Comparison of ENCODE assay signal across 1 cellular context in the genomic region with DNA sequence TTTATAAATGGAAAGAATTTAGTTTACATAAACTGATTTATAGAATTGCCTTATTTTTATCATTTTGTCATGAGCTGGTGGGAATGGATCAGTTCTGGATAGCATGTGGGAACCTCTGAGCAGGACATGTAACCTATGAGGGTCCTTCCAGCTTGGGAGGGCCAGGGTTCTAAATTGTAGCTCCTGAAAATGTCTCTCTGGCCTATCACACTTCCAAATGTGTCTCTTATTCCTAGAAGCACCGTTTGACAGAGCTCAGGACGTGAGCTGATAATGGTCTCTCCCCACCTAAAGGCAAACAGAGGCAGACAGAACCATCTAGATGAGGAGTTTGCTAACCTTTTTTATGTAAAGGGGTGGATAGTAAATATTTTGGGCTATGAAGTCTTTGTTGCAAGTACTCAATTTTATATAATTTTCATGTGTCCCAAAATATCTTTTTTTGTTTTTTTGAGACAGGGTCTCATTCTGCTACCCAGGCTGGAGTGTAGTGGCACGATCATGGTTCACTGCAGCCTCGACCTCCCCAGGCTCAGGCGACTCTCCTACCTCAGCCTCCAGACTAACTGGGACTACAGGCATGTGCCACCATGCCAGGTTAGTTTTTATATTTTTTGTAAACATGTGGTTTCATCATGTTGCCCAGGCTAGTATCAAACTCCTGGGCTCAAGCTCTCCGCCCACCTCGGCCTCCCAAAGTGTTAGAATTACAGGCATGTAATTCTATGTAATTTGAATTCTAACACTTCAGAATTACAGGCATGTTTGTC.
A peak's percentile ranks its signal among the peaks of the same experiment; 100 is the strongest.
TF ChIP-seq lines count a peak whose summit lies in the region.

No MANE protein-coding gene starts in this region.

TF ChIP-seq in GM12878, 131 proteins besides CTCF, POLR2A, EP300 and RAD21:
- TF ChIP-seq, protein P1, sequence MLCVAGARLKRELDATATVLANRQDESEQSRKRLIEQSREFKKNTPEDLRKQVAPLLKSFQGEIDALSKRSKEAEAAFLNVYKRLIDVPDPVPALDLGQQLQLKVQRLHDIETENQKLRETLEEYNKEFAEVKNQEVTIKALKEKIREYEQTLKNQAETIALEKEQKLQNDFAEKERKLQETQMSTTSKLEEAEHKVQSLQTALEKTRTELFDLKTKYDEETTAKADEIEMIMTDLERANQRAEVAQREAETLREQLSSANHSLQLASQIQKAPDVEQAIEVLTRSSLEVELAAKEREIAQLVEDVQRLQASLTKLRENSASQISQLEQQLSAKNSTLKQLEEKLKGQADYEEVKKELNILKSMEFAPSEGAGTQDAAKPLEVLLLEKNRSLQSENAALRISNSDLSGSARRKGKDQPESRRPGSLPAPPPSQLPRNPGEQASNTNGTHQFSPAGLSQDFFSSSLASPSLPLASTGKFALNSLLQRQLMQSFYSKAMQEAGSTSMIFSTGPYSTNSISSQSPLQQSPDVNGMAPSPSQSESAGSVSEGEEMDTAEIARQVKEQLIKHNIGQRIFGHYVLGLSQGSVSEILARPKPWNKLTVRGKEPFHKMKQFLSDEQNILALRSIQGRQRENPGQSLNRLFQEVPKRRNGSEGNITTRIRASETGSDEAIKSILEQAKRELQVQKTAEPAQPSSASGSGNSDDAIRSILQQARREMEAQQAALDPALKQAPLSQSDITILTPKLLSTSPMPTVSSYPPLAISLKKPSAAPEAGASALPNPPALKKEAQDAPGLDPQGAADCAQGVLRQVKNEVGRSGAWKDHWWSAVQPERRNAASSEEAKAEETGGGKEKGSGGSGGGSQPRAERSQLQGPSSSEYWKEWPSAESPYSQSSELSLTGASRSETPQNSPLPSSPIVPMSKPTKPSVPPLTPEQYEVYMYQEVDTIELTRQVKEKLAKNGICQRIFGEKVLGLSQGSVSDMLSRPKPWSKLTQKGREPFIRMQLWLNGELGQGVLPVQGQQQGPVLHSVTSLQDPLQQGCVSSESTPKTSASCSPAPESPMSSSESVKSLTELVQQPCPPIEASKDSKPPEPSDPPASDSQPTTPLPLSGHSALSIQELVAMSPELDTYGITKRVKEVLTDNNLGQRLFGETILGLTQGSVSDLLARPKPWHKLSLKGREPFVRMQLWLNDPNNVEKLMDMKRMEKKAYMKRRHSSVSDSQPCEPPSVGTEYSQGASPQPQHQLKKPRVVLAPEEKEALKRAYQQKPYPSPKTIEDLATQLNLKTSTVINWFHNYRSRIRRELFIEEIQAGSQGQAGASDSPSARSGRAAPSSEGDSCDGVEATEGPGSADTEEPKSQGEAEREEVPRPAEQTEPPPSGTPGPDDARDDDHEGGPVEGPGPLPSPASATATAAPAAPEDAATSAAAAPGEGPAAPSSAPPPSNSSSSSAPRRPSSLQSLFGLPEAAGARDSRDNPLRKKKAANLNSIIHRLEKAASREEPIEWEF (IDR thresholded peaks at IDR 0.05; ENCODE audit: insufficient replicate concordance, low read depth, low read length) = no peak
- TF ChIP-seq SMAD1 (IDR thresholded peaks at IDR 0.05; ENCODE audit: low read depth, partially characterized antibody) (no peak), STAT1 (conservative IDR thresholded peaks at IDR 0.05) (no peak), CREB1 (IDR thresholded peaks at IDR 0.05; ENCODE audit: low read depth) (no peak), POU2F2 (IDR thresholded peaks at IDR 0.05; ENCODE audit: borderline replicate concordance, low read depth, low read length) (0 out of 3 replicates have a peak, but pooled peaks have one; percentile 16), BMI1 (IDR thresholded peaks at IDR 0.05; ENCODE audit: borderline replicate concordance) (0 out of 2 replicates have a peak, but pooled peaks have one; percentile 12), KDM1A (IDR thresholded peaks at IDR 0.05; ENCODE audit: borderline replicate concordance) (no peak), POLR2AphosphoS5 (IDR thresholded peaks at IDR 0.05; ENCODE audit: low read length) (peak; percentile 62), SMAD5 (IDR thresholded peaks at IDR 0.05; ENCODE audit: low read depth) (peak; percentile 58; the same call in 1 of the 2 replicates)
- TF ChIP-seq, protein P2, sequence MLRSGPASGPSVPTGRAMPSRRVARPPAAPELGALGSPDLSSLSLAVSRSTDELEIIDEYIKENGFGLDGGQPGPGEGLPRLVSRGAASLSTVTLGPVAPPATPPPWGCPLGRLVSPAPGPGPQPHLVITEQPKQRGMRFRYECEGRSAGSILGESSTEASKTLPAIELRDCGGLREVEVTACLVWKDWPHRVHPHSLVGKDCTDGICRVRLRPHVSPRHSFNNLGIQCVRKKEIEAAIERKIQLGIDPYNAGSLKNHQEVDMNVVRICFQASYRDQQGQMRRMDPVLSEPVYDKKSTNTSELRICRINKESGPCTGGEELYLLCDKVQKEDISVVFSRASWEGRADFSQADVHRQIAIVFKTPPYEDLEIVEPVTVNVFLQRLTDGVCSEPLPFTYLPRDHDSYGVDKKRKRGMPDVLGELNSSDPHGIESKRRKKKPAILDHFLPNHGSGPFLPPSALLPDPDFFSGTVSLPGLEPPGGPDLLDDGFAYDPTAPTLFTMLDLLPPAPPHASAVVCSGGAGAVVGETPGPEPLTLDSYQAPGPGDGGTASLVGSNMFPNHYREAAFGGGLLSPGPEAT (IDR thresholded peaks at IDR 0.05; ENCODE audit: low read depth) = no peak
- TF ChIP-seq, protein P3, sequence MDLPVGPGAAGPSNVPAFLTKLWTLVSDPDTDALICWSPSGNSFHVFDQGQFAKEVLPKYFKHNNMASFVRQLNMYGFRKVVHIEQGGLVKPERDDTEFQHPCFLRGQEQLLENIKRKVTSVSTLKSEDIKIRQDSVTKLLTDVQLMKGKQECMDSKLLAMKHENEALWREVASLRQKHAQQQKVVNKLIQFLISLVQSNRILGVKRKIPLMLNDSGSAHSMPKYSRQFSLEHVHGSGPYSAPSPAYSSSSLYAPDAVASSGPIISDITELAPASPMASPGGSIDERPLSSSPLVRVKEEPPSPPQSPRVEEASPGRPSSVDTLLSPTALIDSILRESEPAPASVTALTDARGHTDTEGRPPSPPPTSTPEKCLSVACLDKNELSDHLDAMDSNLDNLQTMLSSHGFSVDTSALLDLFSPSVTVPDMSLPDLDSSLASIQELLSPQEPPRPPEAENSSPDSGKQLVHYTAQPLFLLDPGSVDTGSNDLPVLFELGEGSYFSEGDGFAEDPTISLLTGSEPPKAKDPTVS (IDR thresholded peaks at IDR 0.05; ENCODE audit: low read depth, low read length) = no peak
